Comparison of ENCODE assay signal across 15 cellular contexts in the genomic region with DNA sequence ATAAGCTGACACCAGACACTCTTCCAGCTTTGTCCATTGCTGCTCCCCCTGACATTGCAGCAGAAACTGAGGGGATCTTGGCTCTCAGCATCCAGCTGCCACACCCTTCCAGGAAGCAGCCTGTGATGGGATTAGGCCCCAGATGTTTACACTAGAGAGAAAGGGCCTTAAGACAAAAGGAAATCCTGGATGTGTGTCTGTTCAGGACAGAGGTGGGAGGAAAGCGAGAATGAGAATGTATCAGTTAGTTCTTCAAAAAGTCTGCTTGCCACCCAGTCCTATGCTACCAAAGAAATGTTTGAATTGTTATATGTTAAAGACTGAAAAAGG. TPM values are rescaled to one million over a fixed set of nuclear protein-coding genes. Genes with fewer than 3 reads are reported as not detected.
DNase-seq lines count a peak whose midpoint lies in the region; ATAC-seq and TF ChIP-seq lines count a peak whose summit lies in the region.
"Had no signal": no experiment of that assay in that cellular context is flagged by ENCODE, and none has a peak within 500 bp of the region (broad histone marks: within the 10 kb centered on the region; RNA-seq: fewer than 3 reads in every experiment).

No MANE protein-coding gene starts in this region.

- peaks cover 12% of the 10 kb centered on the region for H3K4me1 Mint-ChIP-seq in activated naive CD8-positive, alpha-beta T cell treated with anti-CD3 and anti-CD28 coated beads, Interleukin-2, amount 10 ng/mL, durations not matched to agents 7 days and 5 days

- no peaks in the 10 kb centered on the region for H3K36me3 ChIP-seq in BLaER1 treated with 17β-estradiol and CSF1 and Interleukin-3, amounts not matched to agents 10 nM and 100 nM
- H3K36me3 ChIP-seq in Loucy (ENCODE audit: insufficient read depth, low read length) (no peaks in the 10 kb centered on the region), parathyroid adenoma (ENCODE audit: control insufficient read depth, insufficient read depth, low read length) (no peaks in the 10 kb centered on the region)
- H3K36me3 ChIP-seq: Peyer's patch had no signal

- H3K4me1 ChIP-seq in BLaER1 treated with 17β-estradiol and CSF1 and Interleukin-3, amounts not matched to agents 10 nM and 100 nM: peaks cover 6 to 34% (median 23%) of the 10 kb centered on the region in 10 experiments; a peak in 18 of 20 replicates
- H3K4me1 ChIP-seq in Loucy (ENCODE audit: insufficient read depth, low read length, poor library complexity, severe bottlenecking) (peaks cover 26% of the 10 kb centered on the region), parathyroid adenoma (peaks cover 39% of the 10 kb centered on the region)
- H3K4me1 ChIP-seq: Peyer's patch had no signal

- H3K79me2 ChIP-seq in Loucy (ENCODE audit: insufficient read depth, low read length): no peaks in the 10 kb centered on the region
- no peaks in the 10 kb centered on the region for H3K79me2 ChIP-seq in parathyroid adenoma

- H3K9me3 Mint-ChIP-seq in activated naive CD8-positive, alpha-beta T cell treated with anti-CD3 and anti-CD28 coated beads, Interleukin-2, amount 10 ng/mL, durations not matched to agents 7 days and 5 days: no peaks in the 10 kb centered on the region

- H3K27ac ChIP-seq in BLaER1 treated with 17β-estradiol and CSF1 and Interleukin-3, amounts not matched to agents 10 nM and 100 nM: no peak overlapping the region
- H3K27ac ChIP-seq in parathyroid adenoma: no peak overlapping the region
- H3K27ac ChIP-seq: Peyer's patch had no signal

- POLR2A ChIA-PET in activated naive CD8-positive, alpha-beta T cell treated with anti-CD3 and anti-CD28 coated beads, Interleukin-2, amount 10 ng/mL, durations not matched to agents 7 days and 5 days (lab: Charles Lee): no interaction called here

- no peak for DNase-seq in activated naive CD8-positive, alpha-beta T cell treated with anti-CD3 and anti-CD28 coated beads, Interleukin-2, amount 10 ng/mL, durations not matched to agents 7 days and 5 days
- DNase-seq in NOMO-1 treated with DMSO at 0.1 percent for 48 hours (lab: John Stamatoyannopoulos, UW; ENCODE audit: unreplicated experiment): no peak
- DNase-seq in RPMI8226: no peak
- DNase-seq in NCI-H1436 treated with DMSO at 0.1 percent for 48 hours (lab: John Stamatoyannopoulos, UW): no peak
- DNase-seq: ACHN, H7, IMR-90, NCI-H1048, NCI-H226, NCI-H526, SHP77 had no signal

- peaks cover 2% of the 10 kb centered on the region for H3K36me3 Mint-ChIP-seq in activated naive CD8-positive, alpha-beta T cell treated with anti-CD3 and anti-CD28 coated beads, Interleukin-2, amount 10 ng/mL, durations not matched to agents 7 days and 5 days

- peak overlapping the region; percentile 62 for H3K27ac Mint-ChIP-seq in activated naive CD8-positive, alpha-beta T cell treated with anti-CD3 and anti-CD28 coated beads, Interleukin-2, amount 10 ng/mL, durations not matched to agents 7 days and 5 days

- no peaks in the 10 kb centered on the region for H3K9me2 ChIP-seq in Loucy (replicated peaks; ENCODE audit: low read depth, low read length)

- no peak overlapping the region for H3K9ac ChIP-seq in BLaER1 treated with 17β-estradiol and CSF1 and Interleukin-3, amounts not matched to agents 10 nM and 100 nM
- H3K9ac ChIP-seq in Loucy (ENCODE audit: low read depth, low read length, poor library complexity, severe bottlenecking) (no peak overlapping the region), parathyroid adenoma (no peak overlapping the region)

- peak overlapping the region; percentile 57 for H2AFZ ChIP-seq in Loucy (ENCODE audit: low read length)
- peak overlapping the region; percentile 51 for H2AFZ ChIP-seq in parathyroid adenoma

- H3K4me3 Mint-ChIP-seq in activated naive CD8-positive, alpha-beta T cell treated with anti-CD3 and anti-CD28 coated beads, Interleukin-2, amount 10 ng/mL, durations not matched to agents 7 days and 5 days: peak overlapping the region; percentile 17

- TF ChIP-seq CTCF in Loucy (conservative IDR thresholded peaks at IDR 0.05; ENCODE audit: low read length): no peak
- no peak for TF ChIP-seq CTCF in parathyroid adenoma (IDR thresholded peaks at IDR 0.05)

- peaks cover 11% of the 10 kb centered on the region for H3K27me3 Mint-ChIP-seq in activated naive CD8-positive, alpha-beta T cell treated with anti-CD3 and anti-CD28 coated beads, Interleukin-2, amount 10 ng/mL, durations not matched to agents 7 days and 5 days

- H3K4me2 ChIP-seq in BLaER1 treated with 17β-estradiol and CSF1 and Interleukin-3, amounts not matched to agents 10 nM and 100 nM: peak overlapping the region in 10 of 11 experiments; percentile 15 to 61 (median 35); a peak in 16 of 22 replicates
- H3K4me2 ChIP-seq in Loucy (ENCODE audit: low read depth, low read length, poor library complexity, severe bottlenecking): no peak overlapping the region
- H3K4me2 ChIP-seq in parathyroid adenoma (ENCODE audit: low read length): no peak overlapping the region

- H3K27me3 ChIP-seq in BLaER1 treated with 17β-estradiol and CSF1 and Interleukin-3, amounts not matched to agents 10 nM and 100 nM: peaks cover 0 to 5% (median 0%) of the 10 kb centered on the region in 11 experiments; a peak in 2 of 22 replicates
- no peaks in the 10 kb centered on the region for H3K27me3 ChIP-seq in Loucy (ENCODE audit: insufficient read depth, low read length, poor library complexity, severe bottlenecking)
- no peaks in the 10 kb centered on the region for H3K27me3 ChIP-seq in parathyroid adenoma (ENCODE audit: control insufficient read depth, insufficient read depth, low read length)
- H3K27me3 ChIP-seq: Peyer's patch had no signal

- no peak overlapping the region for H3K4me3 ChIP-seq in BLaER1 treated with 17β-estradiol and CSF1 and Interleukin-3, amounts not matched to agents 10 nM and 100 nM
- H3K4me3 ChIP-seq in Loucy (ENCODE audit: low read length, poor library complexity, severe bottlenecking) (no peak overlapping the region), parathyroid adenoma (ENCODE audit: low read depth, low read length) (no peak overlapping the region)
- H3K4me3 ChIP-seq: Peyer's patch had no signal

- H4K20me1 ChIP-seq in BLaER1 treated with 17β-estradiol and CSF1 and Interleukin-3, amounts not matched to agents 10 nM and 100 nM: no peaks in the 10 kb centered on the region
- H4K20me1 ChIP-seq in Loucy (ENCODE audit: insufficient read depth, low read length, poor library complexity, severe bottlenecking): no peaks in the 10 kb centered on the region

- no peaks in the 10 kb centered on the region for H3F3A ChIP-seq in Loucy (ENCODE audit: low read depth)

- peaks cover 0 to 20% (median 7%) of the 10 kb centered on the region in 11 experiments; a peak in 8 of 22 replicates for H3K9me3 ChIP-seq in BLaER1 treated with 17β-estradiol and CSF1 and Interleukin-3, amounts not matched to agents 10 nM and 100 nM (replicated peaks in 1 of 11)
- H3K9me3 ChIP-seq in Loucy (ENCODE audit: insufficient read depth, low read depth, low read length) (no peaks in the 10 kb centered on the region), parathyroid adenoma (ENCODE audit: control insufficient read depth, low read length) (no peaks in the 10 kb centered on the region)
- H3K9me3 ChIP-seq: Peyer's patch had no signal

- no peak for ATAC-seq in activated naive CD8-positive, alpha-beta T cell treated with anti-CD3 and anti-CD28 coated beads, Interleukin-2, amount 10 ng/mL, durations not matched to agents 7 days and 5 days (ENCODE audit: low read depth)

RNA-seq across cellular contexts. Expression of a gene that starts 58.8 kb away (rescaled TPM):
- not detected for total RNA-seq in activated naive CD8-positive, alpha-beta T cell treated with anti-CD3 and anti-CD28 coated beads, Interleukin-2, amount 10 ng/mL, durations not matched to agents 7 days and 5 days

Comparison
In these comparisons a context has a peak if more than half of its experiments do, and no peak if none do; other contexts are left out.
1. H3K4me2 ChIP-seq: peak in BLaER1 treated with 17β-estradiol and CSF1 and Interleukin-3, amounts not matched to agents 10 nM and 100 nM (10 of 11); none in Loucy (single experiment) and parathyroid adenoma (single experiment).